24 cellular contexts compared by ENCODE assay signal in genomic region chr10:31270954-31271353, GRCh38.
"Had no signal": no experiment of that assay in that cellular context is flagged by ENCODE, and none has a peak within 500 bp of the region (broad histone marks: within the 10 kb centered on the region; RNA-seq: fewer than 3 reads in every experiment).

No MANE protein-coding gene starts in this region.

- H3K9me3 ChIP-seq: adrenal gland had no signal

- H3K4me1 ChIP-seq: adrenal gland had no signal

- H3K27me3 ChIP-seq: adrenal gland, brain microvascular endothelial cell had no signal

- H3K27ac ChIP-seq: adrenal gland, brain microvascular endothelial cell, VCaP had no signal

- DNase-seq: activated B cell treated with CpG ODN at 0.5 μM for 24 hours; activated CD4-positive, alpha-beta memory T cell treated with anti-CD3 and anti-CD28 coated beads for 36 hours; activated CD4-positive, alpha-beta T cell treated with anti-CD3 and anti-CD28 coated beads for 48 hours; activated CD8-positive, alpha-beta memory T cell treated with anti-CD3 and anti-CD28 coated beads, Interleukin-2, amount 10 ng/mL, durations not matched to agents 7 days and 5 days; activated CD8-positive, alpha-beta memory T cell treated with anti-CD3 and anti-CD28 coated beads, Interleukin-2, amount 50 U/mL, for 4 hours; activated CD8-positive, alpha-beta T cell treated with anti-CD3 and anti-CD28 coated beads, Interleukin-2, amount 10 ng/mL, durations not matched to agents 7 days and 5 days; activated effector memory CD4-positive, alpha-beta T cell treated with anti-CD3 and anti-CD28 coated beads, Interleukin-2, amount 50 U/mL, for 16 hours; activated naive CD4-positive, alpha-beta T cell treated with anti-CD3 and anti-CD28 coated beads for 36 hours; activated naive CD8-positive, alpha-beta T cell treated with anti-CD3 and anti-CD28 coated beads for 36 hours; activated naive CD8-positive, alpha-beta T cell treated with anti-CD3 and anti-CD28 coated beads, Interleukin-2, amount 50 U/mL, for 24 hours; activated T-cell treated with anti-CD3 and anti-CD28 coated beads, Interleukin-2, amount 50 U/mL, for 1 hour; activated T-cell treated with anti-CD3 and anti-CD28 coated beads, Interleukin-2, amount 50 U/mL, for 48 hours; adrenal gland; amygdala; brain microvascular endothelial cell; caudate nucleus; cortex of kidney; effector CD8-positive, alpha-beta T cell; foreskin fibroblast; glutamatergic neuron; T-helper 2 cell had no signal

- ATAC-seq: activated CD4-positive, CD25-positive, alpha-beta regulatory T cell treated with anti-CD3 and anti-CD28 coated beads, Interleukin-2, amount 50 U/mL, for 24 hours; activated CD8-positive, alpha-beta memory T cell treated with anti-CD3 and anti-CD28 coated beads, Interleukin-2, amount 10 ng/mL, durations not matched to agents 7 days and 5 days; activated CD8-positive, alpha-beta T cell treated with anti-CD3 and anti-CD28 coated beads, Interleukin-2, amount 10 ng/mL, durations not matched to agents 7 days and 5 days; activated naive CD8-positive, alpha-beta T cell treated with anti-CD3 and anti-CD28 coated beads, Interleukin-2, amount 50 U/mL, for 24 hours; esophagus mucosa had no signal

- H3K36me3 ChIP-seq: adrenal gland, brain microvascular endothelial cell had no signal

- H3K4me3 ChIP-seq: adrenal gland had no signal
